ENCODE assay signal across 23 cellular contexts in the genomic region with DNA sequence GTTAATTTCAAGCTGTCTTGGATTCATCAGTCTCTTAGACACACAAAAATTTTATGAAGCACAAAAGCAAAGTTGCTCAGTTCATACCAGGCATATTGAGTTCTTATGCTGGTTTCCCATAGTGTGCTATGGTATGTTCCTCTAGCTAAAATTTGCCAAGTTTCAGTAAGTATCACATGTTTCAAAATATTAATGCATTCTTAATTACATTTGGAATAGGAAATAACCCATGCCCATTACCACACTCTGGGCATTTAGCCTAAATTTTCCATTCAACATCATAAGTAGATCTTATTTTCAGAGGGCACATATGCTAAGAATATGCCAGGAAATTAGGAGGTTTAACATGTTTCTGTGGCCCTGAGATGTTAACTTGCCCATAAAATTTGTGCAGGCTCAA.
"Had no signal": no experiment of that assay in that cellular context is flagged by ENCODE, and none has a peak within 500 bp of the region (broad histone marks: within the 10 kb centered on the region; RNA-seq: fewer than 3 reads in every experiment).

No MANE protein-coding gene starts in this region.

- H3K27me3 ChIP-seq: neural progenitor cell, ovary, right lobe of liver, sigmoid colon, stomach, tibial artery, transverse colon, upper lobe of right lung, uterus had no signal

- ATAC-seq: natural killer cell; psoas muscle; right cardiac atrium; right lobe of liver; stimulated activated effector memory CD8-positive, alpha-beta T cell treated with anti-CD3 and anti-CD28 coated beads, Interleukin-12 subunit alpha, Interleukin-12 subunit beta, amount 100 ng/mL, for 72 hours; stimulated activated naive B cell treated with anti-CD40 and anti-IgM and Interleukin-4, amounts not matched to agents 10 μg/mL and 1 μg/mL and 100 μg/mL, for 72 hours; upper lobe of right lung had no signal

- H3K27ac ChIP-seq: neural progenitor cell, ovary, parathyroid adenoma, psoas muscle, right lobe of liver, sigmoid colon, stomach, thoracic aorta, tibial artery, transverse colon, upper lobe of right lung, uterus had no signal

- H3K4me1 ChIP-seq: parathyroid adenoma, psoas muscle, right lobe of liver, sigmoid colon, stomach, transverse colon, upper lobe of right lung, uterus had no signal

- H3K4me3 ChIP-seq: neural progenitor cell, ovary, psoas muscle, right lobe of liver, sigmoid colon, stomach, thoracic aorta, tibial artery, transverse colon, upper lobe of right lung, uterus had no signal

- H3K36me3 ChIP-seq: neural progenitor cell, ovary, right lobe of liver, sigmoid colon, stomach, thoracic aorta, tibial artery, transverse colon, upper lobe of right lung, uterus had no signal

- DNase-seq: natural killer cell; occipital lobe; ovary; psoas muscle; right cardiac atrium; right lobe of liver; sigmoid colon; small intestine; stimulated activated CD4-positive, alpha-beta T cell treated with anti-CD3 and anti-CD28 coated beads, Interleukin-15, amount 100 ng/mL, for 24 hours; stimulated activated CD4-positive, alpha-beta T cell treated with anti-CD3 and anti-CD28 coated beads, Interleukin-2, amount 100 ng/mL, for 24 hours; stimulated activated CD4-positive, alpha-beta T cell treated with anti-CD3 and anti-CD28 coated beads, Interleukin-2, amount 100 ng/mL, for 48 hours; stimulated activated CD4-positive, alpha-beta T cell treated with anti-CD3 and anti-CD28 coated beads, Interleukin-4, amount 100 ng/mL, for 24 hours; stimulated activated naive B cell treated with anti-CD40 and anti-IgM and Interleukin-4, amounts not matched to agents 10 μg/mL and 1 μg/mL and 100 μg/mL, for 72 hours; stimulated activated naive CD4-positive, alpha-beta T cell treated with Interleukin-2 at 50 U/mL for 16 hours; stomach; tibial artery; transverse colon; upper lobe of right lung; uterus had no signal

- H3K9me3 ChIP-seq: ovary, psoas muscle, right lobe of liver, sigmoid colon, stomach, thoracic aorta, tibial artery, transverse colon, upper lobe of right lung, uterus had no signal
